ENCODE assay signal across 1 cellular context in the genomic region with DNA sequence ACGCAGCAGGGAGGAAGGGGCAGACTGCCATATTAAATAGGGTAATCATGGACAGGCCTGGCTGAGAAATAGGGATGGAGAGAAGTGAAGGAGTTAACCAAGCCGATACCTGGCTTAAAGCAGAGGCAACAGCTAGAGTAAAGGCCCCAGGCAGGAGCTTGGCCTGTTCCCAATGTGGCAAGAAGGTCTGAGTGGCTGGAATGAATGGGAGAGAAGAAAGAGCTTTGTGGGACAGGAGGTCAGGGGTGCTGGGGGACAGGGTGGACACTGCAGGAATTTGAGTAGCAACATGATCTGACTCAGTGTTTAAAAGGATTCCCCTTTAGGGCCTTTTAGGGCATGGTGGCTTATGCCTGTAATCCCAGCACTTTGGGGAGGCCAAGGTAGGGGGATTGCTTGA.
TF ChIP-seq lines count a peak whose summit lies in the region.

No MANE protein-coding gene starts in this region.

TF ChIP-seq in GM23338, 12 proteins besides CTCF, POLR2A, EP300 and RAD21 (continued from another document):
- TF ChIP-seq ZNF462 (CRISPR knock-in tag; IDR thresholded peaks at IDR 0.05) (no peak), ZNF331 (CRISPR knock-in tag; IDR thresholded peaks at IDR 0.05; ENCODE audit: low read depth) (no peak)
